In the genomic region with DNA sequence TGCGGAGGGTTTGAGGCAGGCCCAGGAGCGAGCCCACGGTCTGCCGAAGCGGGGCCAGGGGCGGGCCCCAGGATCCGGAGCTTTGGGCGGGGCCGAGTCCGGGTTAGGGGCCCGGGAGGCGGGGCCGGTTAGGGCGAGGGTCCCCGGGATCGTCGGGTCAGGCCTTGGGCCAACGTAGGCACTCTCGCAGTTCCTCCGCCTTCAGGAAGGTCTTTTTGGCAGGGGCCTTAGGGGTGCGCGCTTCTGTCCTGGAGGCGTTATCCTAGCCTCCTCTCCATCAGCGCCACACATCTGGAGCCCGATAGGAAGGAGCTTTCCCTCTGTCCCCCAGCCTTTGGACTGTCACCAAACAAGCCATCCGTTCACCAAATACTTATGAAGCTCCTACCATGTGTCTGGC, we compare ENCODE assay signal across 8 cellular contexts.
A peak's percentile ranks its signal among the peaks of the same experiment; 100 is the strongest.
DNase-seq lines count a peak whose midpoint lies in the region; ATAC-seq and TF ChIP-seq lines count a peak whose summit lies in the region.
"Not testable (repeated sequence)": the region's sequence is repeated elsewhere in the genome, so short reads cannot be mapped to it uniquely, and the experiment has no call there.

No MANE protein-coding gene starts in this region.

- H3K36me3 Mint-ChIP-seq in CD4-positive, CD25-positive, alpha-beta regulatory T cell; activated naive CD4-positive, alpha-beta T cell treated with anti-CD3 and anti-CD28 coated beads, Interleukin-2, amount 10 ng/mL, durations not matched to agents 7 days and 5 days; endodermal cell (ENCODE audit: low read depth); immature natural killer cell; neural progenitor cell: not testable (repeated sequence)

- not testable (repeated sequence) for H4K20me1 ChIP-seq in neural progenitor cell (ENCODE audit: low read depth)

- TF ChIP-seq CTCF in Panc1 (IDR thresholded peaks at IDR 0.05); endodermal cell (conservative IDR thresholded peaks at IDR 0.05); neural progenitor cell (IDR thresholded peaks at IDR 0.05): not testable (repeated sequence)

- H3K4me3 Mint-ChIP-seq in CD4-positive, CD25-positive, alpha-beta regulatory T cell: peak overlapping the region; percentile 93 to 98 (median 96)
- peak overlapping the region; percentile 85 for H3K4me3 Mint-ChIP-seq in activated naive CD4-positive, alpha-beta T cell treated with anti-CD3 and anti-CD28 coated beads, Interleukin-2, amount 10 ng/mL, durations not matched to agents 7 days and 5 days
- H3K4me3 Mint-ChIP-seq in endodermal cell (peak overlapping the region; percentile 77), immature natural killer cell (peak overlapping the region; percentile 62 to 96 (median 91)), neural progenitor cell (peak overlapping the region; percentile 90)

- WGBS in HUES64: 1% methylated on average over 26 of the region's 26 CpGs
- 2 to 6% methylated on average over 7 to 26 of the region's 26 CpGs for WGBS in endodermal cell (ENCODE audit: insufficient coverage in 1 of 2, insufficient read length in 1 of 2), 2 experiments

- peak overlapping the region; percentile 84 for H3K4me2 ChIP-seq in neural progenitor cell

- H3K79me2 ChIP-seq in neural progenitor cell (ENCODE audit: low read depth): not testable (repeated sequence)

- POLR2A ChIA-PET in Panc1 (lab: Charles Lee): not testable (repeated sequence)

- not testable (repeated sequence) for ATAC-seq in CD4-positive, CD25-positive, alpha-beta regulatory T cell (ENCODE audit: low read depth in 2 of 2); Panc1

- CTCF ChIA-PET in Panc1 (lab: Charles Lee): not testable (repeated sequence)
- CTCF ChIA-PET in activated naive CD4-positive, alpha-beta T cell treated with anti-CD3 and anti-CD28 coated beads, Interleukin-2, amount 10 ng/mL, durations not matched to agents 7 days and 5 days (lab: Charles Lee): interaction anchor here (2.0 kb wide), 1 partner anchor 177 kb away, joined by 5 read pairs; a partner anchor contains a TSS

- H3K36me3 ChIP-seq in CD4-positive, CD25-positive, alpha-beta regulatory T cell (ENCODE audit: control insufficient read depth, insufficient read depth, low read length); HUES64 (ENCODE audit: insufficient read depth, low read length); Panc1 (ENCODE audit: control insufficient read depth, insufficient read depth, low read length); endodermal cell (ENCODE audit: control insufficient read depth, insufficient read depth, low read length); neural progenitor cell; subcutaneous abdominal adipose tissue (ENCODE audit: control insufficient read depth in 5 of 5, insufficient read depth in 5 of 5, low read length in 5 of 5): not testable (repeated sequence)

- H3K27me3 ChIP-seq in CD4-positive, CD25-positive, alpha-beta regulatory T cell (ENCODE audit: control insufficient read depth, insufficient read depth, low read length); HUES64 (ENCODE audit: insufficient read depth, low read length); Panc1 (ENCODE audit: control insufficient read depth, insufficient read depth, low read length); endodermal cell (ENCODE audit: control insufficient read depth, insufficient read depth, low read length, poor library complexity, severe bottlenecking); neural progenitor cell; subcutaneous abdominal adipose tissue (ENCODE audit: control insufficient read depth in 5 of 5, insufficient read depth in 4 of 5, low read length in 5 of 5): not testable (repeated sequence)

- peak overlapping the region; percentile 9 to 98 (median 97) for H3K27ac Mint-ChIP-seq in CD4-positive, CD25-positive, alpha-beta regulatory T cell
- peak overlapping the region; percentile 98 for H3K27ac Mint-ChIP-seq in activated naive CD4-positive, alpha-beta T cell treated with anti-CD3 and anti-CD28 coated beads, Interleukin-2, amount 10 ng/mL, durations not matched to agents 7 days and 5 days
- H3K27ac Mint-ChIP-seq in endodermal cell: peak overlapping the region; percentile 90
- peak overlapping the region in 3 of 6 donors; percentile 32 to 58 (median 34) for H3K27ac Mint-ChIP-seq in immature natural killer cell
- peak overlapping the region; percentile 39 for H3K27ac Mint-ChIP-seq in neural progenitor cell

- intact Hi-C loops in Panc1 (cut with micrococcal nuclease; ENCODE audit: unreplicated experiment): not testable (repeated sequence)

- H3K4me1 ChIP-seq in CD4-positive, CD25-positive, alpha-beta regulatory T cell (ENCODE audit: control insufficient read depth, insufficient read depth, low read length, poor library complexity, severe bottlenecking); HUES64 (ENCODE audit: insufficient read depth, low read length); Panc1 (ENCODE audit: control insufficient read depth, insufficient read depth, low read length); endodermal cell (ENCODE audit: control insufficient read depth, insufficient read depth, low read length); neural progenitor cell: not testable (repeated sequence)
- peaks cover 0 to 13% (median 9%) of the 10 kb centered on the region in 5 donors for H3K4me1 ChIP-seq in subcutaneous abdominal adipose tissue (ENCODE audit: control insufficient read depth in 5 of 5, insufficient read depth in 5 of 5, low read length in 5 of 5)

- H3K9ac ChIP-seq in HUES64 (ENCODE audit: low read depth, low read length): 0 out of 2 replicates have a peak overlapping the region, but pooled peaks have one; percentile 47
- H3K9ac ChIP-seq in endodermal cell (ENCODE audit: extremely low read depth, low read length, poor library complexity, severe bottlenecking); neural progenitor cell: not testable (repeated sequence)
- H3K9ac ChIP-seq in subcutaneous abdominal adipose tissue (ENCODE audit: low read length in 5 of 5): peak overlapping the region in 3 of 5 donors; percentile 62 to 73 (median 66)

- peaks cover 0 to 14% (median 10%) of the 10 kb centered on the region in 4 donors for H3K4me1 Mint-ChIP-seq in CD4-positive, CD25-positive, alpha-beta regulatory T cell
- H3K4me1 Mint-ChIP-seq in activated naive CD4-positive, alpha-beta T cell treated with anti-CD3 and anti-CD28 coated beads, Interleukin-2, amount 10 ng/mL, durations not matched to agents 7 days and 5 days: peaks cover 18% of the 10 kb centered on the region
- H3K4me1 Mint-ChIP-seq in endodermal cell: peaks cover 35% of the 10 kb centered on the region
- H3K4me1 Mint-ChIP-seq in immature natural killer cell: not testable (repeated sequence)
- peaks cover 24% of the 10 kb centered on the region for H3K4me1 Mint-ChIP-seq in neural progenitor cell

- H3K4me3 ChIP-seq in CD4-positive, CD25-positive, alpha-beta regulatory T cell (ENCODE audit: low read depth, low read length): not testable (repeated sequence)
- peak overlapping the region; percentile 59 for H3K4me3 ChIP-seq in HUES64 (ENCODE audit: low read length)
- H3K4me3 ChIP-seq in Panc1 (ENCODE audit: low read depth in 2 of 2, low read length in 2 of 2): peak overlapping the region; percentile 58 to 68
- peak overlapping the region; percentile 74 for H3K4me3 ChIP-seq in endodermal cell (ENCODE audit: low read length)
- H3K4me3 ChIP-seq in neural progenitor cell: peak overlapping the region; percentile 74
- H3K4me3 ChIP-seq in subcutaneous abdominal adipose tissue (ENCODE audit: low read depth in 1 of 5, low read length in 5 of 5): peak overlapping the region; percentile 44 to 67 (median 57)

- not testable (repeated sequence) for DNase-seq in CD4-positive, CD25-positive, alpha-beta regulatory T cell; Panc1 (ENCODE audit: low read depth, low spot score); activated naive CD4-positive, alpha-beta T cell treated with anti-CD3 and anti-CD28 coated beads, Interleukin-2, amount 10 ng/mL, durations not matched to agents 7 days and 5 days; endodermal cell; immature natural killer cell
- DNase-seq in neural progenitor cell (ENCODE audit: low spot score): peak; percentile 90

- not testable (repeated sequence) for H3K27me3 Mint-ChIP-seq in CD4-positive, CD25-positive, alpha-beta regulatory T cell; endodermal cell (ENCODE audit: insufficient read depth); immature natural killer cell (ENCODE audit: low read depth in 3 of 3); neural progenitor cell (ENCODE audit: insufficient read depth, low read depth)
- H3K27me3 Mint-ChIP-seq in activated naive CD4-positive, alpha-beta T cell treated with anti-CD3 and anti-CD28 coated beads, Interleukin-2, amount 10 ng/mL, durations not matched to agents 7 days and 5 days: peaks cover 33% of the 10 kb centered on the region

- peak overlapping the region; percentile 84 for H3K27ac ChIP-seq in CD4-positive, CD25-positive, alpha-beta regulatory T cell (ENCODE audit: insufficient read depth, low read length, poor library complexity, severe bottlenecking)
- not testable (repeated sequence) for H3K27ac ChIP-seq in HUES64 (ENCODE audit: low read depth, low read length); endodermal cell (ENCODE audit: low read depth, low read length); neural progenitor cell; subcutaneous abdominal adipose tissue (ENCODE audit: low read depth, low read length)
- peak overlapping the region; percentile 51; the same call in 1 of the 2 replicates for H3K27ac ChIP-seq in Panc1 (ENCODE audit: low read length)

- H3K9me3 ChIP-seq in CD4-positive, CD25-positive, alpha-beta regulatory T cell (ENCODE audit: control insufficient read depth in 2 of 2, low read length in 2 of 2); HUES64 (ENCODE audit: insufficient read depth, low read depth, low read length); Panc1 (ENCODE audit: control insufficient read depth, insufficient read depth, low read depth, low read length); endodermal cell (ENCODE audit: control insufficient read depth, low read length); neural progenitor cell (ENCODE audit: low read depth); subcutaneous abdominal adipose tissue (ENCODE audit: control insufficient read depth in 5 of 5, low read length in 5 of 5): not testable (repeated sequence)

- in situ Hi-C loops in Panc1 (cut with HindIII; ENCODE audit: low pct_unique_long_range_greater_than_20kb, low sequenced_read_pairs): not testable (repeated sequence)

- not testable (repeated sequence) for H3K9me3 Mint-ChIP-seq in CD4-positive, CD25-positive, alpha-beta regulatory T cell; activated naive CD4-positive, alpha-beta T cell treated with anti-CD3 and anti-CD28 coated beads, Interleukin-2, amount 10 ng/mL, durations not matched to agents 7 days and 5 days; endodermal cell; immature natural killer cell; neural progenitor cell

- peak overlapping the region; percentile 53 for H2AFZ ChIP-seq in neural progenitor cell (replicated peaks)

- not testable (repeated sequence) for H3F3A ChIP-seq in neural progenitor cell (ENCODE audit: low read depth)

- not testable (repeated sequence) for BruUV-seq in Panc1 (replicated peaks; lab: Mats Ljungman, UMichigan)
